1 cellular context compared by ENCODE assay signal in genomic region chr22:21684492-21685163, GRCh38.
TF ChIP-seq lines count a peak whose summit lies in the region.

No MANE protein-coding gene starts in this region.

TF ChIP-seq in K562, 482 proteins besides CTCF, POLR2A, EP300 and RAD21 (continues in another document):
- 0 out of 4 replicates have a peak, but pooled peaks of 1 of the 2 experiments have one; percentile 12 for TF ChIP-seq SIX5 (IDR thresholded peaks at IDR 0.05; ENCODE audit: borderline replicate concordance in 1 of 2, insufficient read depth in 1 of 2, low read depth in 1 of 2, low read length in 2 of 2)
- TF ChIP-seq ZNF408 (CRISPR knock-in tag; IDR thresholded peaks at IDR 0.05; ENCODE audit: low read depth): peak; percentile 19; the same call in 1 of the 2 replicates
- no peak for TF ChIP-seq HNRNPLL (IDR thresholded peaks at IDR 0.05; ENCODE audit: low read depth, low read length, poor library complexity, severe bottlenecking)
- TF ChIP-seq ZNF592 (IDR thresholded peaks at IDR 0.05): no peak
- TF ChIP-seq ZNF639 (CRISPR knock-in tag; conservative IDR thresholded peaks at IDR 0.05 in 1 of 2, IDR thresholded peaks at IDR 0.05 in 1 of 2): peak in 1 of 2 experiments; percentile 56; a peak in 1 of 4 replicates
- TF ChIP-seq HMGXB4 (CRISPR knock-in tag; IDR thresholded peaks at IDR 0.05): 0 out of 2 replicates have a peak, but pooled peaks have one; percentile 26
- TF ChIP-seq CREB3L1 (IDR thresholded peaks at IDR 0.05; ENCODE audit: borderline replicate concordance, low read depth): no peak
- no peak for TF ChIP-seq PTTG1 (tag; IDR thresholded peaks at IDR 0.05; ENCODE audit: low read depth)
- peak; percentile 66; the same call in 1 of the 2 replicates for TF ChIP-seq CAMTA2 (CRISPR knock-in tag; conservative IDR thresholded peaks at IDR 0.05)
- TF ChIP-seq TFAP4 (CRISPR knock-in tag; IDR thresholded peaks at IDR 0.05; ENCODE audit: borderline replicate concordance): 0 out of 2 replicates have a peak, but pooled peaks have one; percentile 28
- peak; percentile 39 for TF ChIP-seq WHSC1 (IDR thresholded peaks at IDR 0.05; ENCODE audit: low read length)
- TF ChIP-seq ELK1 (CRISPR knock-in tag; IDR thresholded peaks at IDR 0.05): no peak
- TF ChIP-seq UBTF (IDR thresholded peaks at IDR 0.05; ENCODE audit: borderline replicate concordance in 1 of 2, low read depth in 2 of 2, low read length in 2 of 2): no peak
- TF ChIP-seq PHTF2 (CRISPR knock-in tag; IDR thresholded peaks at IDR 0.05): no peak
- no peak for TF ChIP-seq REST (CRISPR knock-in tag; IDR thresholded peaks at IDR 0.05; ENCODE audit: low read depth)
- TF ChIP-seq ZEB2 (IDR thresholded peaks at IDR 0.05): no peak
- peak; percentile 10; the same call in 1 of the 2 replicates for TF ChIP-seq USF2 (CRISPR knock-in tag; IDR thresholded peaks at IDR 0.05)
- peak; percentile 17; the same call in 1 of the 2 replicates for TF ChIP-seq POLR2AphosphoS5 (IDR thresholded peaks at IDR 0.05; ENCODE audit: control insufficient read depth, insufficient read depth, low read depth, low read length)
- TF ChIP-seq RB1 (IDR thresholded peaks at IDR 0.05; ENCODE audit: low read depth): 0 out of 2 replicates have a peak, but pooled peaks have one; percentile 16
- TF ChIP-seq ZNF740 (CRISPR knock-in tag; IDR thresholded peaks at IDR 0.05): no peak
- TF ChIP-seq ZNF740 (tag; IDR thresholded peaks at IDR 0.05): 0 out of 4 replicates have a peak, but pooled peaks of 1 of the 2 experiments have one; percentile 33
- peak; percentile 27; the same call in 1 of the 2 replicates for TF ChIP-seq PTBP1 (IDR thresholded peaks at IDR 0.05; ENCODE audit: low read depth, low read length)
- 0 out of 2 replicates have a peak, but pooled peaks have one; percentile 30 for TF ChIP-seq HDGF (IDR thresholded peaks at IDR 0.05)
- 0 out of 2 replicates have a peak, but pooled peaks have one; percentile 25 for TF ChIP-seq E2F4 (CRISPR knock-in tag; IDR thresholded peaks at IDR 0.05; ENCODE audit: low read depth)
- TF ChIP-seq SMARCB1 (IDR thresholded peaks at IDR 0.05; ENCODE audit: insufficient read length, low read depth): no peak
